ENCODE assay signal across 7 cellular contexts in the genomic region with DNA sequence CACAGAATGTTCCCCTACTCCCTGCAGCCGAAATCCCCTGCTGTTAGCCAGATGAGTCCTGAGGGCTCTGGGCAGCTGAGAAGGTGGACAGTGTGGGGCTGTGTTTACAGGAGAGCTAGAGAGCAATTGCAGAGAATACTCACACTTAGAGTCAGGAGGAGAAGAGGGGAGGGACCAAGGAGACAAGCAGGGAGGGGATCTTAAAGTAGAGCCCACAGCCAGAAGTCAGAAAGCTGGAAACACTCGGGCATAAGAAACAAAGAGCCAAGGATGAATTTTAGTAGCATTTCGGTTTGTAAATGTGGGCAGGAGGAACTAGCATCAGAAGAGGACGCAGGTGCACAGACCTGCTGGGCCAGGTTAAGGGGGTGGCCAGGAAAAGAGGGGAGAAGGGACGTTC.
"Had no signal": no experiment of that assay in that cellular context is flagged by ENCODE, and none has a peak within 500 bp of the region (broad histone marks: within the 10 kb centered on the region; RNA-seq: fewer than 3 reads in every experiment).

No MANE protein-coding gene starts in this region.

- H3K4me1 ChIP-seq: HAP-1 had no signal

- H3K4me3 ChIP-seq: GM23248, HAP-1 had no signal

- H3K9me3 ChIP-seq: HAP-1 had no signal

- H3K27ac Mint-ChIP-seq: HFFc6 had no signal

- H3K27ac ChIP-seq: GM23248 had no signal

- DNase-seq: GM23248, GOT3, H7, HFFc6, IMR-90 had no signal

- H3K36me3 ChIP-seq: HAP-1 had no signal

- H3K4me3 Mint-ChIP-seq: HFFc6 had no signal

- ATAC-seq: HCT116 had no signal
